ENCODE assay signal across 8 cellular contexts in the genomic region with DNA sequence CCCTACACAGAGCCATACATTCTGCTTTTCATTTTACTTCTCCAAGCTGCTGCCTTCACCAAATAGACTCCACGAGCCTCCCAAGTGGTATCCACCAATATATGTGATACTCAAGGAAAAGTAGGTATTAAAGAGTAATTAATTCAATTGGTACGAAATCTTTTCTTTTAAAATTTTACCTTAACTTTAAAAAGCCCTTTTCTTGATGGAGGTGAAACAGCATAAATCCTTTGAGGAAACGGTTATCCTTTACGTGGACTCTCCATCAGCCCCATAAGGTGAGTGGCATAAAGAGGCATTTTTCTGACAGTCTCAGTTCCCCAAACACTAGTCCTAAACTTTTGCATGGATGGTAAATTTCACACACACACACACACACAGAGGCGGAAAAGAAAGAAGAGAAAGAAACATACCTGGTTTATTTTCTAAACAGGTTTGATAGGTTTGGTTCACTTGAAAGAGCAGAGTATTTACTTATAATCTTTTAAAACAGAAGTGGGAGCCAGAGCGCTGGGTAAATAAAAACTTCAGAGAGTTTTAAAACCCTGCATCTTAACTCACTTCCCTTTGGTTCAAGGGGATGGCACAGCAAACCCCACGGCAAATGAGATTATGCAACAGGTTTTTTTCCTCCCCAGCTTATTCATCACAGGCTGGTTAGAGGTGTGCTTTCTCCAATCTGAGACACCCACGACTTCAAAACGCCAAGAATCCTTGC. TPM values are rescaled to one million over a fixed set of nuclear protein-coding genes. Genes with fewer than 3 reads are reported as not detected.
DNase-seq lines count a peak whose midpoint lies in the region; ATAC-seq lines count a peak whose summit lies in the region.

No MANE protein-coding gene starts in this region.

- H3K4me3 Mint-ChIP-seq in activated CD4-positive, alpha-beta memory T cell treated with anti-CD3 and anti-CD28 coated beads, Interleukin-2, amount 10 ng/mL, durations not matched to agents 7 days and 5 days, result peak overlapping the region; percentile 88
- peak overlapping the region; percentile 80 to 82 for H3K4me3 Mint-ChIP-seq in effector memory CD8-positive, alpha-beta T cell

- CTCF ChIA-PET in activated CD4-positive, alpha-beta memory T cell treated with anti-CD3 and anti-CD28 coated beads, Interleukin-2, amount 10 ng/mL, durations not matched to agents 7 days and 5 days (lab: Charles Lee), result interaction anchor here (0.6 to 2.7 kb wide), 9 partner anchors 46 to 184 kb away, joined by 3 to 7 read pairs (median 5); no protein-coding TSS in a partner anchor

- POLR2A ChIA-PET in activated CD4-positive, alpha-beta memory T cell treated with anti-CD3 and anti-CD28 coated beads, Interleukin-2, amount 10 ng/mL, durations not matched to agents 7 days and 5 days (lab: Charles Lee), result interaction anchor here (0.5 to 11.3 kb wide), 40 partner anchors 11 to 490 kb away, joined by 3 to 257 read pairs (median 5); a partner anchor contains a TSS

- H3K9me3 Mint-ChIP-seq in activated CD4-positive, alpha-beta memory T cell treated with anti-CD3 and anti-CD28 coated beads, Interleukin-2, amount 10 ng/mL, durations not matched to agents 7 days and 5 days, result peaks cover 3% of the 10 kb centered on the region
- H3K9me3 Mint-ChIP-seq in effector memory CD8-positive, alpha-beta T cell, result no peaks in the 10 kb centered on the region

- no peaks in the 10 kb centered on the region for H3K27me3 Mint-ChIP-seq in activated CD4-positive, alpha-beta memory T cell treated with anti-CD3 and anti-CD28 coated beads, Interleukin-2, amount 10 ng/mL, durations not matched to agents 7 days and 5 days
- no peaks in the 10 kb centered on the region for H3K27me3 Mint-ChIP-seq in effector memory CD8-positive, alpha-beta T cell

- peak; percentile 44 for DNase-seq in AG08395 (ENCODE audit: low spot score)
- peak; percentile 44 for DNase-seq in NCI-H510A (lab: John Stamatoyannopoulos, UW)
- DNase-seq in activated CD4-positive, alpha-beta memory T cell treated with anti-CD3 and anti-CD28 coated beads, Interleukin-2, amount 10 ng/mL, durations not matched to agents 7 days and 5 days, result peak; percentile 63
- peak; percentile 49 to 53 (median 50) for DNase-seq in effector memory CD8-positive, alpha-beta T cell
- DNase-seq in midbrain (lab: John Stamatoyannopoulos, UW), result peak; percentile 56
- peak; percentile 27 for DNase-seq in stimulated activated naive CD4-positive, alpha-beta T cell treated with Interleukin-2 at 50 U/mL for 16 hours (lab: John Stamatoyannopoulos, UW)

- peak overlapping the region; percentile 89 for H3K27ac Mint-ChIP-seq in activated CD4-positive, alpha-beta memory T cell treated with anti-CD3 and anti-CD28 coated beads, Interleukin-2, amount 10 ng/mL, durations not matched to agents 7 days and 5 days
- H3K27ac Mint-ChIP-seq in effector memory CD8-positive, alpha-beta T cell, result peak overlapping the region; percentile 89 to 95

- H3K4me1 Mint-ChIP-seq in activated CD4-positive, alpha-beta memory T cell treated with anti-CD3 and anti-CD28 coated beads, Interleukin-2, amount 10 ng/mL, durations not matched to agents 7 days and 5 days, result peaks cover 50% of the 10 kb centered on the region
- H3K4me1 Mint-ChIP-seq in effector memory CD8-positive, alpha-beta T cell (ENCODE audit: low read depth in 2 of 2), result peaks cover 25 to 29% of the 10 kb centered on the region in 2 donors

- H3K36me3 Mint-ChIP-seq in activated CD4-positive, alpha-beta memory T cell treated with anti-CD3 and anti-CD28 coated beads, Interleukin-2, amount 10 ng/mL, durations not matched to agents 7 days and 5 days (ENCODE audit: low read depth), result peaks cover 38% of the 10 kb centered on the region
- peaks cover 30% of the 10 kb centered on the region for H3K36me3 Mint-ChIP-seq in effector memory CD8-positive, alpha-beta T cell (ENCODE audit: insufficient read depth)

- ATAC-seq in GM18511 (IDR thresholded peaks at IDR 0.05; ENCODE audit: unreplicated experiment) (peak; percentile 22), GM19452 (IDR thresholded peaks at IDR 0.05; ENCODE audit: unreplicated experiment) (no peak)
- peak; percentile 63 for ATAC-seq in effector memory CD8-positive, alpha-beta T cell (replicated peaks)

RNA-seq across cellular contexts. Expression of a gene that starts 1.9 kb away (rescaled TPM):
- 10 to 100 TPM; 77.3 to 85.2 TPM for total RNA-seq in activated CD4-positive, alpha-beta memory T cell treated with anti-CD3 and anti-CD28 coated beads, Interleukin-2, amount 10 ng/mL, durations not matched to agents 7 days and 5 days

RNA-seq across cellular contexts. Expression of a gene that starts 50.9 kb away (rescaled TPM):
- 10 to 100 TPM; 24.2 to 26.1 TPM for total RNA-seq in activated CD4-positive, alpha-beta memory T cell treated with anti-CD3 and anti-CD28 coated beads, Interleukin-2, amount 10 ng/mL, durations not matched to agents 7 days and 5 days
